ENCODE assay signal across 8 cellular contexts in the genomic region with DNA sequence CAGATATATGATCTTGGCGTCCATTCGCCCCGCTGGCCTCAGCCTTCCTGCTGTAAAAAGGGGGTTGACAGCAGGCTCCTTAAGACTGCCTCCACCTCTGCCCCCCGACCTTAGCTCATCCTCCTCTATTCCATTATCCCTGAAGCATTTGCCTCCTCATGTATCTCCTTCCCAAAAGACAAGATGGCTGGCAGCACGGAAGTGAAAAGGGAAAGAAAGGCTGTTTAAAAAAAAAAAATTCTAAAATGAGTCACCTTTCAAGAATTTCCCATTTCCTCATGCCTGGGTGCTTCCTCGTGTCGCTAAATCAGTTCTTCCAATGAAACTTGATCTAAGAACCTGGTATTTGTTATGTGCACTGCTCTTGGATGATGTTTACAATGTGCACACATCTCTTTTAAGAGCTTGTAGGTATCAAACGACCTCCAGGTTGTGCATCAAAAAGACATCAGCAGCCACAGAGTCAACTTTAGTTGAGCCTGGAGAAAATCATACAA. TPM values are rescaled to one million over a fixed set of nuclear protein-coding genes. Genes with fewer than 3 reads are reported as not detected.
A peak's percentile ranks its signal among the peaks of the same experiment; 100 is the strongest.
DNase-seq lines count a peak whose midpoint lies in the region; ATAC-seq and TF ChIP-seq lines count a peak whose summit lies in the region.

No MANE protein-coding gene starts in this region.

- H3K27ac ChIP-seq in OCI-LY7 (ENCODE audit: low read depth, low read length, poor library complexity, severe bottlenecking) (peak overlapping the region; percentile 77), muscle layer of duodenum (ENCODE audit: low read length) (peak overlapping the region; percentile 65)

- no peaks in the 10 kb centered on the region for H3K9me2 ChIP-seq in OCI-LY7 (ENCODE audit: insufficient read depth, low read length)

- H3K4me3 ChIP-seq in OCI-LY7 (ENCODE audit: low read depth, low read length, poor library complexity, severe bottlenecking), result peak overlapping the region; percentile 100
- peak overlapping the region; percentile 59 to 96 for H3K4me3 ChIP-seq in muscle layer of duodenum (ENCODE audit: low read depth in 1 of 2, low read length in 2 of 2)

- ATAC-seq in GM21723 (IDR thresholded peaks at IDR 0.05; ENCODE audit: unreplicated experiment) (no peak), HG03469 (IDR thresholded peaks at IDR 0.05; ENCODE audit: unreplicated experiment) (no peak)

- H3K4me1 ChIP-seq in OCI-LY7 (ENCODE audit: insufficient read depth, low read length, poor library complexity, severe bottlenecking) (peaks cover 34% of the 10 kb centered on the region), muscle layer of duodenum (ENCODE audit: control insufficient read depth in 1 of 2, insufficient read depth in 2 of 2, low read length in 2 of 2) (peaks cover 8% of the 10 kb centered on the region in 2 donors)

- TF ChIP-seq CTCF in OCI-LY7 (conservative IDR thresholded peaks at IDR 0.05; ENCODE audit: low read length), result no peak

- H3K36me3 ChIP-seq in OCI-LY7 (ENCODE audit: insufficient read depth, low read length), result peaks cover 11% of the 10 kb centered on the region
- no peaks in the 10 kb centered on the region for H3K36me3 ChIP-seq in muscle layer of duodenum (ENCODE audit: control insufficient read depth in 1 of 2, insufficient read depth in 2 of 2, low read length in 2 of 2)

- peak; percentile 95 for DNase-seq in A172 (ENCODE audit: low spot score)
- peak; percentile 84 for DNase-seq in GM03348 (ENCODE audit: low spot score)
- DNase-seq in OCI-LY7 (ENCODE audit: low spot score), result peak; percentile 27
- DNase-seq in dermis microvascular lymphatic vessel endothelial cell (ENCODE audit: low read depth in 2 of 2), result peak; percentile 45 to 79
- DNase-seq in amygdala (lab: John Stamatoyannopoulos, UW), result no peak

- CTCF ChIA-PET in OCI-LY7 (lab: Charles Lee; ENCODE audit: unreplicated experiment), result interaction anchor here (1.0 kb wide), 1 partner anchor 74 kb away, joined by 3 read pairs; no protein-coding TSS in a partner anchor

- H2AFZ ChIP-seq in OCI-LY7 (ENCODE audit: low read length), result peak overlapping the region; percentile 78; the same call in 1 of the 2 replicates

- H3K79me2 ChIP-seq in OCI-LY7 (ENCODE audit: insufficient read depth, low read depth, low read length), result peaks cover 56% of the 10 kb centered on the region

- peak overlapping the region; percentile 81 for H3K4me2 ChIP-seq in OCI-LY7 (ENCODE audit: low read length)

- 0 out of 2 replicates have a peak, but pooled peaks cover 4% of the 10 kb centered on the region for H4K20me1 ChIP-seq in OCI-LY7 (ENCODE audit: insufficient read depth, low read length)

- intact Hi-C loops in OCI-LY7 (cut with micrococcal nuclease; ENCODE audit: unreplicated experiment), result loop anchor here (1.0 to 5.0 kb wide), 2 partner anchors 38 to 124 kb away; partner anchors contain the start of gene FKBP14

- POLR2A ChIA-PET in OCI-LY7 (lab: Charles Lee), result interaction anchor here (0.5 to 2.6 kb wide), 7 partner anchors 18 to 1822 kb away, joined by 3 to 10 read pairs (median 4); no protein-coding TSS in a partner anchor

- H3K27me3 ChIP-seq in muscle layer of duodenum (ENCODE audit: low read depth, low read length), result peaks cover 4% of the 10 kb centered on the region

- TSS peak; percentile 78 for BruUV-seq in OCI-LY7 (replicated peaks; lab: Mats Ljungman, UMichigan)

- H3K9me3 ChIP-seq in OCI-LY7 (ENCODE audit: low read length) (peaks cover 5% of the 10 kb centered on the region; the same call in 1 of the 2 replicates), muscle layer of duodenum (ENCODE audit: control insufficient read depth in 1 of 2, low read length in 2 of 2) (peaks cover 0 to 3% of the 10 kb centered on the region in 2 donors)

RNA-seq across cellular contexts. Expression of gene SCRN1, which starts 1.7 kb away (rescaled TPM):
- total RNA-seq in A172 (2014; rRNA removed; shearing (Covaris generic)), result 190 and 195 TPM in 2 replicates
- total RNA-seq in OCI-LY7 (2014; rRNA removed; shearing (Covaris generic)), result 32.5 and 37.1 TPM in 2 replicates
- 58.3 and 62.7 TPM in 2 replicates for total RNA-seq in OCI-LY7 (2022)
- 61.4 and 69.3 TPM in 2 replicates for total RNA-seq in dermis microvascular lymphatic vessel endothelial cell

RNA-seq across cellular contexts. Expression of gene FKBP14, which starts 38.6 kb away (rescaled TPM):
- total RNA-seq in A172 (2014; rRNA removed; shearing (Covaris generic)), result 13.4 and 17.2 TPM in 2 replicates
- 5.3 and 6.3 TPM in 2 replicates for total RNA-seq in OCI-LY7 (2014; rRNA removed; shearing (Covaris generic))
- 15.9 and 17.9 TPM in 2 replicates for total RNA-seq in OCI-LY7 (2022)
- 8.5 and 9.8 TPM in 2 replicates for total RNA-seq in dermis microvascular lymphatic vessel endothelial cell

RNA-seq across cellular contexts. Expression of gene PLEKHA8, which starts 40.3 kb away (rescaled TPM):
- 27.1 and 29.5 TPM in 2 replicates for total RNA-seq in A172 (2014; rRNA removed; shearing (Covaris generic))
- 10.2 and 11.0 TPM in 2 replicates for total RNA-seq in OCI-LY7 (2014; rRNA removed; shearing (Covaris generic))
- 27.9 and 31.7 TPM in 2 replicates for total RNA-seq in OCI-LY7 (2022)
- total RNA-seq in dermis microvascular lymphatic vessel endothelial cell, result 11.8 and 13.0 TPM in 2 replicates

Comparison
In these comparisons a context has a peak if more than half of its experiments do, and no peak if none do; other contexts are left out.
1. DNase-seq: peak in A172 (single experiment), GM03348 (single experiment), OCI-LY7 (single experiment) and dermis microvascular lymphatic vessel endothelial cell (2 of 2); none in amygdala (0 of 56).